Comparison of ENCODE assay signal across 14 cellular contexts in genomic region chr12:28698541-28698940, GRCh38.
DNase-seq lines count a peak whose midpoint lies in the region; ATAC-seq and TF ChIP-seq lines count a peak whose summit lies in the region.
"Had no signal": no experiment of that assay in that cellular context is flagged by ENCODE, and none has a peak within 500 bp of the region (broad histone marks: within the 10 kb centered on the region; RNA-seq: fewer than 3 reads in every experiment).

No MANE protein-coding gene starts in this region.

- DNase-seq in OCI-M1 (lab: John Stamatoyannopoulos, UW) (peak; percentile 63), iris pigment epithelial cell (ENCODE audit: low read depth) (peak; percentile 6), NCI-H128 (lab: John Stamatoyannopoulos, UW; ENCODE audit: unreplicated experiment) (no peak), activated gamma-delta T cell treated with Interleukin-2 at 50 U/mL for 16 hours (no peak), uterus (no peak)
- DNase-seq: Caco-2; CD8-positive, alpha-beta memory T cell; DND-41; GDM1; GOT3 had no signal

- peak; percentile 48 for ATAC-seq in HG03432 (IDR thresholded peaks at IDR 0.05; ENCODE audit: unreplicated experiment)
- no peak for ATAC-seq in GM18861 (IDR thresholded peaks at IDR 0.05; ENCODE audit: unreplicated experiment)
- ATAC-seq: A549 had no signal

- no peak overlapping the region for H3K4me3 ChIP-seq in uterus
- H3K4me3 ChIP-seq: A549, HAP-1 had no signal

- TF ChIP-seq CTCF in uterus (IDR thresholded peaks at IDR 0.05) = no peak

- no peak overlapping the region for H3K27ac ChIP-seq in uterus
- H3K27ac ChIP-seq: A549 had no signal

- no peaks in the 10 kb centered on the region for H3K27me3 ChIP-seq in uterus

- no peaks in the 10 kb centered on the region for H3K9me3 ChIP-seq in uterus
- H3K9me3 ChIP-seq: A549, Caco-2, HAP-1 had no signal

- H3K4me1 ChIP-seq in uterus = no peaks in the 10 kb centered on the region
- H3K4me1 ChIP-seq: A549, Caco-2, HAP-1 had no signal

- H3K36me3 ChIP-seq in uterus = no peaks in the 10 kb centered on the region
- H3K36me3 ChIP-seq: HAP-1 had no signal

- intact Hi-C loops in uterus (cut with DNase I; ENCODE audit: low total_unique reads) = no loop called here

- TF ChIP-seq POLR2A in uterus (IDR thresholded peaks at IDR 0.05) = no peak

Comparison
In these comparisons a context has a peak if more than half of its experiments do, and no peak if none do; other contexts are left out.
1. DNase-seq: peak in OCI-M1 (single experiment) and iris pigment epithelial cell (single experiment); none in NCI-H128 (single experiment), activated gamma-delta T cell treated with Interleukin-2 at 50 U/mL for 16 hours (single experiment) and uterus (0 of 2).